In genomic region chr6:33407132-33407718, GRCh38 we compare ENCODE assay signal across 1 cellular context.
TF ChIP-seq lines count a peak whose summit lies in the region.

No MANE protein-coding gene starts in this region.

TF ChIP-seq in HCT116, 20 proteins besides CTCF, POLR2A, EP300 and RAD21 (continued from another document):
- TF ChIP-seq ZBTB33 (IDR thresholded peaks at IDR 0.05; ENCODE audit: extremely low read depth, insufficient replicate concordance, low read length), result no peak
- TF ChIP-seq ZFX (IDR thresholded peaks at IDR 0.05), result no peak
- TF ChIP-seq EZH2phosphoT487 (IDR thresholded peaks at IDR 0.05; ENCODE audit: borderline replicate concordance), result no peak
- TF ChIP-seq MAX (IDR thresholded peaks at IDR 0.05), result no peak
- TF ChIP-seq, protein P1, sequence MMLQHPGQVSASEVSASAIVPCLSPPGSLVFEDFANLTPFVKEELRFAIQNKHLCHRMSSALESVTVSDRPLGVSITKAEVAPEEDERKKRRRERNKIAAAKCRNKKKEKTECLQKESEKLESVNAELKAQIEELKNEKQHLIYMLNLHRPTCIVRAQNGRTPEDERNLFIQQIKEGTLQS (IDR thresholded peaks at IDR 0.05), result no peak
- TF ChIP-seq ELF1 (IDR thresholded peaks at IDR 0.05; ENCODE audit: borderline replicate concordance, low read depth), result no peak
